ENCODE assay signal across 9 cellular contexts in the genomic region with DNA sequence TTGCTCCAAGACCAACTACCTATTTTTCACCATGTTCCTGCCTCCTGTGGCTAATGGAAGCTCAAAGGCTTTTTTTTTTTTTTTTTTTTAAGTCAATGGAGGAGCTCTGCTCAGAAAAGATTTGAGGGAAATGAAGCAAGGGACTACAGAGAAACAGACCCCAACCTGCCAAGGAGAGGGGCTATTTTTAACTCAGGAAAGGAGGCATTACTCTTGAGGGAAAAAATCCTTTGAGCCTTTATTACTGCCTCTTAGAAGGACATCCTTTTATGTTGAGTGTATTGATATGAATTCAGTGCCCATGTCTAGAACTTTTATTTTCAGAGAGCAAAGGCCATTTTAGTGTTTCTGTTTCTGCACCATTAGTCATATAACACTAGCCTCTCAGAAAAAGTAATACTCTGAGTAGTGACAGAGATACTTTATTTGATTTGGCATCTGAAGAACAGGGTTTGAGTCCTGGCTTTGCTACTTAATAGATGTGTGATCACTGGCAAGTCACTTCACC.
"Had no signal": no experiment of that assay in that cellular context is flagged by ENCODE, and none has a peak within 500 bp of the region (broad histone marks: within the 10 kb centered on the region; RNA-seq: fewer than 3 reads in every experiment).

No MANE protein-coding gene starts in this region.

- DNase-seq: GM23248, GOT3, H7, HFFc6, IMR-90 had no signal

- H3K36me3 ChIP-seq: HAP-1 had no signal

- H3K9me3 ChIP-seq: HAP-1 had no signal

- H2AFZ ChIP-seq: GM23248 had no signal

- H3K9ac ChIP-seq: GM23248 had no signal

- H3K4me1 ChIP-seq: HAP-1 had no signal

- ATAC-seq: HCT116, HepG2 had no signal

- H3K4me3 ChIP-seq: GM23248, HAP-1 had no signal

- H3K27ac ChIP-seq: GM23248, HL-60 had no signal
